6 cellular contexts compared by ENCODE assay signal in the genomic region with DNA sequence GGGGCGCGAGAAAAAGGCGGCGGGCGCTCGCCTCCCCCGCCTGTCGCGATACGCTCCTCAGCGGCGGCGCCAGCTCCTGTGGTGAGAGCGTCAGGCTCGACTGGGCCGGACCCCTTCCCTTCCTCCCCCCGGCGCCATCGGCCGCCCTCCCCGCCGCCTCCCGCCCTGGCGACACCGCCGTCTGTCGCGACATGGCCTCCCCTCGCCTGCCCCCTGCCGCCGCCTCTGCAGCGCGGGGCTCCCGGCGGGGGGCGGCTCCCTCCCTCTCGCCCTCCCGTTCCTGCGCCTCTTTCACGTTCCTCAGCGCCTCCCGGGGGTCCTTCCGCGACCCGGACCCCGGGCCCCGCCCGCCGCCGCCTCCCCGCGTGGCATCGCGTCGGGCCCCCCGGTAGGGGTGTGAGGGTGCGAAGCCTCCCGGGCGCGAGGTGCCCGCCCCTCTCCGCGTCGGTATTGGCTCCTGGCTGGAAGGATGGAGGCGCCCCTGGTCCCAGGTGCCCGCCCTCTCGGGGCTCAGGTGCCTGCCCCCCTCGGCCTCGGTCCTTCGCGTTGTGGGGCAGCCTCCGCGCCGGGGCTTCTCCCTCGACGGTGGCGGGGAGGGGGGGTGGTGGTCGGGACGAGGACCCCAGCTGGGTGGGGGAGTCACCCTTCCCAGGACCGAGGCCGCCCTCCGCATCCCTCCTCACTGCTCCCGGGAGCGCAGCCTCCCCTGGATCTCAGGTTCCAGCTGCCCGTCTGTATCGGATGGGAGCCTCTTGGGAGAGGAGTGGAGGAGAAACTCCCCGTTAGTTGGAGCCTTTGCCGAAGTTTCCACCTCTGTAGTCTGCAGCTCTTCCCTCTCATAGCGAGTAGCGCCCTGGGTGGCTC. TPM values are rescaled to one million over a fixed set of nuclear protein-coding genes. Genes with fewer than 3 reads are reported as not detected.
A peak's percentile ranks its signal among the peaks of the same experiment; 100 is the strongest.
DNase-seq lines count a peak whose midpoint lies in the region; ATAC-seq and TF ChIP-seq lines count a peak whose summit lies in the region.

No MANE protein-coding gene starts in this region.

- WGBS in prostate gland, result under 1% methylated on average over 70 of the region's 90 CpGs

- H3K27me3 Mint-ChIP-seq in dendritic cell treated with granulocyte-macrophage colony-stimulating factor and Interleukin-4, amounts not matched to agents 40 ng/mL and 50 ng/mL, for 4 days, result peaks cover 9% of the 10 kb centered on the region

- no peak for TF ChIP-seq POLR2A in prostate gland (IDR thresholded peaks at IDR 0.05)

- TF ChIP-seq CTCF in prostate gland (IDR thresholded peaks at IDR 0.05), result no peak

- ATAC-seq in GM18498 (IDR thresholded peaks at IDR 0.05; ENCODE audit: unreplicated experiment), result no peak

- peak overlapping the region; percentile 90 for H3K27ac Mint-ChIP-seq in dendritic cell treated with granulocyte-macrophage colony-stimulating factor and Interleukin-4, amounts not matched to agents 40 ng/mL and 50 ng/mL, for 4 days

- no peaks in the 10 kb centered on the region for H3K9me3 Mint-ChIP-seq in dendritic cell treated with granulocyte-macrophage colony-stimulating factor and Interleukin-4, amounts not matched to agents 40 ng/mL and 50 ng/mL, for 4 days

- H3K4me3 ChIP-seq in prostate gland, result peak overlapping the region; percentile 94 to 99

- peaks cover 5 to 6% of the 10 kb centered on the region in 2 donors for H3K36me3 ChIP-seq in prostate gland

- H3K36me3 Mint-ChIP-seq in dendritic cell treated with granulocyte-macrophage colony-stimulating factor and Interleukin-4, amounts not matched to agents 40 ng/mL and 50 ng/mL, for 4 days (ENCODE audit: low read depth), result peaks cover 52% of the 10 kb centered on the region

- H3K27ac ChIP-seq in prostate gland, result peak overlapping the region; percentile 92 to 97

- H3K9me3 ChIP-seq in prostate gland, result no peaks in the 10 kb centered on the region

- DNase-seq in stimulated activated CD4-positive, alpha-beta T cell treated with anti-CD3 and anti-CD28 coated beads, Interleukin-1b, Interleukin-23, amount 100 ng/mL, for 48 hours, result peak; percentile 39
- no peak for DNase-seq in stimulated activated CD4-positive, alpha-beta T cell treated with anti-CD3 and anti-CD28 coated beads, Interleukin-2, amount 100 ng/mL, for 48 hours
- no peak for DNase-seq in prostate gland (ENCODE audit: low spot score)
- DNase-seq in cerebellar cortex (ENCODE audit: low spot score), result no peak

- peaks cover 61% of the 10 kb centered on the region for H3K4me1 Mint-ChIP-seq in dendritic cell treated with granulocyte-macrophage colony-stimulating factor and Interleukin-4, amounts not matched to agents 40 ng/mL and 50 ng/mL, for 4 days (ENCODE audit: low read depth)

- H3K4me1 ChIP-seq in prostate gland (replicated peaks), result peaks cover 7% of the 10 kb centered on the region

- H3K27me3 ChIP-seq in prostate gland (replicated peaks; ENCODE audit: insufficient read depth), result no peaks in the 10 kb centered on the region

- peak overlapping the region; percentile 87 for H3K4me3 Mint-ChIP-seq in dendritic cell treated with granulocyte-macrophage colony-stimulating factor and Interleukin-4, amounts not matched to agents 40 ng/mL and 50 ng/mL, for 4 days

- intact Hi-C loops in dendritic cell treated with granulocyte-macrophage colony-stimulating factor and Interleukin-4, amounts not matched to agents 40 ng/mL and 50 ng/mL, for 4 days (cut with micrococcal nuclease), result loop anchor here (1.0 to 2.0 kb wide), 3 partner anchors 21 to 269 kb away; partner anchors contain the start of genes LENG1 and NDUFA3
- intact Hi-C loops in prostate gland (cut with DNase I), result loop anchor here (2.0 to 10.0 kb wide), 2 partner anchors 21 to 273 kb away; partner anchors contain the start of genes LENG1 and MYADM

RNA-seq across cellular contexts. Expression of gene CNOT3, which starts 0.6 kb away (rescaled TPM):
- 10 to 100 TPM; 22.8 to 54.4 TPM for total RNA-seq in prostate gland

RNA-seq across cellular contexts. Expression of gene LENG1, which starts 21.4 kb away (rescaled TPM):
- 10 to 100 TPM in 1 of 2 donors, 1 to 10 TPM in 1; 7.6 to 14.7 TPM for total RNA-seq in prostate gland

RNA-seq across cellular contexts. Expression of gene PRPF31, which starts 22.6 kb away (rescaled TPM):
- total RNA-seq in prostate gland, result 10 to 100 TPM; 50.7 to 71.6 TPM

RNA-seq across cellular contexts. Expression of gene TFPT, which starts 22.7 kb away (rescaled TPM):
- total RNA-seq in prostate gland, result 10 to 100 TPM; 30.7 to 52.0 TPM

RNA-seq across cellular contexts. Expression of gene TMC4, which starts 34.8 kb away (rescaled TPM):
- 10 to 100 TPM; 40.2 to 88.6 TPM for total RNA-seq in prostate gland
